In genomic region chr2:109382946-109383345, GRCh38 we compare ENCODE assay signal across 9 cellular contexts.
DNase-seq lines count a peak whose midpoint lies in the region; ATAC-seq and TF ChIP-seq lines count a peak whose summit lies in the region.
"Had no signal": no experiment of that assay in that cellular context is flagged by ENCODE, and none has a peak within 500 bp of the region (broad histone marks: within the 10 kb centered on the region; RNA-seq: fewer than 3 reads in every experiment).

No MANE protein-coding gene starts in this region.

- H3K27ac Mint-ChIP-seq in stimulated activated naive CD8-positive, alpha-beta T cell treated with anti-CD3 and anti-CD28 coated beads, Interleukin-15, amount 100 ng/mL, for 72 hours, result no peak overlapping the region
- H3K27ac Mint-ChIP-seq: memory B cell had no signal

- no peaks in the 10 kb centered on the region for H3K27me3 Mint-ChIP-seq in stimulated activated naive CD8-positive, alpha-beta T cell treated with anti-CD3 and anti-CD28 coated beads, Interleukin-15, amount 100 ng/mL, for 72 hours

- H3K9me3 Mint-ChIP-seq in stimulated activated naive CD8-positive, alpha-beta T cell treated with anti-CD3 and anti-CD28 coated beads, Interleukin-15, amount 100 ng/mL, for 72 hours, result no peaks in the 10 kb centered on the region

- DNase-seq in EH (ENCODE audit: low read depth), result peak; percentile 91
- peak; percentile 73 for DNase-seq in NCI-H2196 (lab: John Stamatoyannopoulos, UW; ENCODE audit: unreplicated experiment)
- DNase-seq in fibroblast of pulmonary artery (ENCODE audit: low read depth), result peak; percentile 82
- DNase-seq in pons (ENCODE audit: low spot score), result peak; percentile 60
- no peak for DNase-seq in NCI-H1436 (lab: John Stamatoyannopoulos, UW)
- DNase-seq in RKO (ENCODE audit: low spot score), result no peak
- no peak for DNase-seq in stimulated activated naive CD8-positive, alpha-beta T cell treated with anti-CD3 and anti-CD28 coated beads, Interleukin-15, amount 100 ng/mL, for 72 hours

- no peak for ATAC-seq in GM21360 (IDR thresholded peaks at IDR 0.05; ENCODE audit: unreplicated experiment)
- ATAC-seq in stimulated activated naive CD8-positive, alpha-beta T cell treated with anti-CD3 and anti-CD28 coated beads, Interleukin-15, amount 100 ng/mL, for 72 hours, result no peak

- no peak overlapping the region for H3K4me3 Mint-ChIP-seq in stimulated activated naive CD8-positive, alpha-beta T cell treated with anti-CD3 and anti-CD28 coated beads, Interleukin-15, amount 100 ng/mL, for 72 hours
- H3K4me3 Mint-ChIP-seq: memory B cell had no signal

- H3K4me3 ChIP-seq in fibroblast of pulmonary artery (replicated peaks; ENCODE audit: low read depth, low read length), result no peak overlapping the region

- no peak for TF ChIP-seq CTCF in fibroblast of pulmonary artery (IDR thresholded peaks at IDR 0.05; ENCODE audit: low read length, missing control alignments)

- no peaks in the 10 kb centered on the region for H3K4me1 Mint-ChIP-seq in stimulated activated naive CD8-positive, alpha-beta T cell treated with anti-CD3 and anti-CD28 coated beads, Interleukin-15, amount 100 ng/mL, for 72 hours
- H3K4me1 Mint-ChIP-seq: memory B cell had no signal

Comparison
In these comparisons a context has a peak if more than half of its experiments do, and no peak if none do; other contexts are left out.
1. DNase-seq: peak in EH (single experiment), NCI-H2196 (single experiment), fibroblast of pulmonary artery (single experiment) and pons (single experiment); none in NCI-H1436 (single experiment), RKO (single experiment) and stimulated activated naive CD8-positive, alpha-beta T cell treated with anti-CD3 and anti-CD28 coated beads, Interleukin-15, amount 100 ng/mL, for 72 hours (0 of 2).